In the genomic region with DNA sequence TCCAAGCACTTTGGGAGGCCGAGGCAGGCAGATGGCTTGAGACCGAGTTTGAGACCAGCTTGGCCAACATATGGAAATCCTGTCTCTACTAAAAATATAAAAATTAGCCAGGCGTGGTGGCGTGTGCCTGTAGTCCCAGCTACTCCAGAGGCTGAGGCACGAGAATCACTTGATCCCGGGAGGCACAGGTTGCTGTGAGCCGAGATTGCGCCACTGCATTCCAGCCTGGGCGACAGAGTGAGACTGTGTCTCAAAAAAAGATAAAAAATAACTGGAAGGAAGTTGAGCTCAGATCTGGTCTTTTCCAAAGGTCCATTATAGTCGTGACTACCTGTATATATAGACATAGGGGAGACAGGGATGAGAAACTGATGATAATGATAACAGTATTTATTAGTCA, we compare ENCODE assay signal across 1 cellular context.
TF ChIP-seq lines count a peak whose summit lies in the region.

No MANE protein-coding gene starts in this region.

TF ChIP-seq in A549, 52 proteins besides CTCF, POLR2A, EP300 and RAD21:
- peak in 1 of 2 experiments; percentile 34; a peak in 1 of 4 replicates for TF ChIP-seq CEBPB (IDR thresholded peaks at IDR 0.05)
